13 cellular contexts compared by ENCODE assay signal in the genomic region with DNA sequence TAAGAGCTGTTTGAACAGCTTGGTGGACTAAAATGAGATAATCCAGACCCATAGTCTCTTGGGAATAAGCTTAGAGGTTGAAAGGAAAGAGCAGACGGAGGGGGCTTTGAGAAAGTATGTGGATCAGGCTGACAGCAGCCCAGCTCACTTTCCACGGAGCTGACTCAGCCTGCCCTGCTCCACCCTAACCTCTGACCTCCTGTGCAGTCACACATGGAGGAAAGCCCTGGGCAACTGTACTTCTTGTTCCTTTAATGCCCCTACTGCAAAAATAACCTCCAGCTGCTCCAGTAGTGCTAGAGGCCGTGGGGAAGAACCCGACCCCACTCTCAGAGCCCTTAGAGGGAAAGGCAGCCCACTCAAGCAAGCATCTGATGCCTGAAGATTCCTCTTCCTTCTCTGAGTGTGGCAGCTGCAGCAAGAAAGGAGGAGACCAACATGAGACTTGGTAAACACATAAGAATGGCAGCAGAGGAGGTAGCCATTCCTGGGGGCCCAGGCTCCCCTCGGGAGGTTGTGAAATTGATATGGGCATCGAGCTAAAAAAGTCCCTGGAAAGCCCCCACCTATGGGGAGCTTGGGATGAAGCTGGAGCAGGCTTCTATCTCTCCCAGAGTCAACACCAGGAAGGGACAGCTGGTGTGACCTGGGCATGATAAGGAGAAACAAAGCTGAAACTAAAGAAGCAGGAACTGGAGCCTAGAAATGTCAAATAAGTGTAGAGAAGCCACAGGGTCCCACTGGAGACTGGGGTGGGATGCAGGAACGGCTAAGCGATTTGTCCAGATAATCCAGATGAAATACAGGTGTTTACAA.
A peak's percentile ranks its signal among the peaks of the same experiment; 100 is the strongest.
DNase-seq lines count a peak whose midpoint lies in the region; ATAC-seq, FAIRE-seq and TF ChIP-seq lines count a peak whose summit lies in the region.
"Had no signal": no experiment of that assay in that cellular context is flagged by ENCODE, and none has a peak within 500 bp of the region (broad histone marks: within the 10 kb centered on the region; RNA-seq: fewer than 3 reads in every experiment).

No MANE protein-coding gene starts in this region.

- H3K27ac Mint-ChIP-seq in neural crest cell (ENCODE audit: unreplicated experiment): peak overlapping the region; percentile 23

- no peak overlapping the region for H3K4me3 Mint-ChIP-seq in neural crest cell

- H3K27me3 Mint-ChIP-seq in neural crest cell (ENCODE audit: low read depth): no peaks in the 10 kb centered on the region

- ATAC-seq in GM21737 (IDR thresholded peaks at IDR 0.05; ENCODE audit: unreplicated experiment) (no peak), GM19351 (IDR thresholded peaks at IDR 0.05; ENCODE audit: unreplicated experiment) (no peak)
- ATAC-seq: gastrocnemius medialis, SK-N-SH treated with all-trans-retinoic acid at 6 μM for 48 hours had no signal

- intact Hi-C loops in posterior cingulate gyrus (cut with DNase I): no loop called here

- H3K4me1 Mint-ChIP-seq in neural crest cell: peaks cover 52% of the 10 kb centered on the region

- H3K9me3 Mint-ChIP-seq in neural crest cell: no peaks in the 10 kb centered on the region

- peaks cover 71% of the 10 kb centered on the region for H3K4me1 ChIP-seq in BE2C

- H3K36me3 ChIP-seq in BE2C: no peaks in the 10 kb centered on the region
- no peaks in the 10 kb centered on the region for H3K36me3 ChIP-seq in MG63
- H3K36me3 ChIP-seq: gastrocnemius medialis, tibial nerve had no signal

- FAIRE-seq in frontal cortex (lab: Jason Lieb, UNC): no peak

- peak; percentile 67 for DNase-seq in BE2C
- DNase-seq in MG63: peak; percentile 71
- peak; percentile 69 for DNase-seq in choroid plexus epithelial cell (ENCODE audit: low read depth)
- no peak for DNase-seq in neural crest cell (ENCODE audit: low read depth, low spot score)
- DNase-seq in posterior cingulate gyrus: no peak
- no peak for DNase-seq in frontal cortex (ENCODE audit: low spot score in 2 of 2)
- DNase-seq: activated effector memory CD4-positive, alpha-beta T cell treated with Interleukin-2 at 50 U/mL for 16 hours; Calu3; gastrocnemius medialis had no signal

- no peaks in the 10 kb centered on the region for H3K9me3 ChIP-seq in BE2C
- no peaks in the 10 kb centered on the region for H3K9me3 ChIP-seq in MG63
- H3K9me3 ChIP-seq: gastrocnemius medialis, tibial nerve had no signal

- H3K4me3 ChIP-seq in BE2C (ENCODE audit: low read depth, low read length) (no peak overlapping the region), MG63 (no peak overlapping the region), choroid plexus epithelial cell (ENCODE audit: low read depth, low read length) (no peak overlapping the region)
- H3K4me3 ChIP-seq: gastrocnemius medialis, tibial nerve had no signal

- H3K36me3 Mint-ChIP-seq in neural crest cell (ENCODE audit: low read depth): no peaks in the 10 kb centered on the region

- H3K27me3 ChIP-seq in BE2C (no peaks in the 10 kb centered on the region), MG63 (no peaks in the 10 kb centered on the region)
- H3K27me3 ChIP-seq: gastrocnemius medialis, tibial nerve had no signal

- no peak for TF ChIP-seq CTCF in BE2C (IDR thresholded peaks at IDR 0.05; ENCODE audit: low read depth, low read length)
- TF ChIP-seq CTCF in choroid plexus epithelial cell (conservative IDR thresholded peaks at IDR 0.05; ENCODE audit: low read depth, low read length): no peak
- no peak for TF ChIP-seq CTCF in neural crest cell (conservative IDR thresholded peaks at IDR 0.05)

Comparison
In these comparisons a context has a peak if more than half of its experiments do, and no peak if none do; other contexts are left out.
1. DNase-seq: peak in BE2C (single experiment), MG63 (single experiment) and choroid plexus epithelial cell (single experiment); none in neural crest cell (single experiment), posterior cingulate gyrus (0 of 10) and frontal cortex (0 of 2).